Comparison of ENCODE assay signal across 31 cellular contexts in genomic region chr17:9801505-9801904, GRCh38. TPM values are rescaled to one million over a fixed set of nuclear protein-coding genes. Genes with fewer than 3 reads are reported as not detected.
"Had no signal": no experiment of that assay in that cellular context is flagged by ENCODE, and none has a peak within 500 bp of the region (broad histone marks: within the 10 kb centered on the region; RNA-seq: fewer than 3 reads in every experiment).

No MANE protein-coding gene starts in this region.

- H3K4me1 Mint-ChIP-seq: memory B cell; natural killer cell; stimulated activated naive CD8-positive, alpha-beta T cell treated with anti-CD3 and anti-CD28 coated beads, Interleukin-15, amount 100 ng/mL, for 72 hours had no signal

- H3K27me3 ChIP-seq: gastrocnemius medialis, suprapubic skin, transverse colon, upper lobe of right lung, uterus had no signal

- H3K9me3 Mint-ChIP-seq: natural killer cell had no signal

- DNase-seq: cerebellar nuclear complex; dorsolateral prefrontal cortex; effector CD4-positive, alpha-beta T cell; gastrocnemius medialis; head of caudate nucleus; kidney; left lung; lower lobe of right lung; natural killer cell; occipital lobe; pancreas; retina; stimulated activated CD4-positive, alpha-beta T cell treated with anti-CD3 and anti-CD28 coated beads, Interleukin-15, amount 100 ng/mL, for 24 hours; stimulated activated CD4-positive, alpha-beta T cell treated with anti-CD3 and anti-CD28 coated beads, Interleukin-4, amount 100 ng/mL, for 1 hour; stimulated activated CD8-positive, alpha-beta memory T cell treated with anti-CD3 and anti-CD28 coated beads, Interleukin-4, amount 100 ng/mL, for 48 hours; stimulated activated naive CD4-positive, alpha-beta T cell; stimulated activated naive CD8-positive, alpha-beta T cell treated with anti-CD3 and anti-CD28 coated beads, Interleukin-15, amount 100 ng/mL, for 72 hours; transverse colon; upper lobe of right lung; uterus had no signal

- H3K4me3 ChIP-seq: dorsolateral prefrontal cortex, gastrocnemius medialis, left lung, lower lobe of right lung, pancreas, skin epidermis, suprapubic skin, transverse colon, upper lobe of right lung, uterus had no signal

- H3K4me3 Mint-ChIP-seq: memory B cell; natural killer cell; stimulated activated naive CD8-positive, alpha-beta T cell treated with anti-CD3 and anti-CD28 coated beads, Interleukin-15, amount 100 ng/mL, for 72 hours had no signal

- H3K27ac ChIP-seq: dorsolateral prefrontal cortex, gastrocnemius medialis, left lung, lower lobe of right lung, pancreas, skin epidermis, suprapubic skin, transverse colon, upper lobe of right lung, uterus had no signal

- H3K36me3 Mint-ChIP-seq: memory B cell, natural killer cell had no signal

- H3K36me3 ChIP-seq: gastrocnemius medialis, left lung, lower lobe of right lung, pancreas, suprapubic skin, transverse colon, upper lobe of right lung, uterus had no signal

- H3K9me3 ChIP-seq: gastrocnemius medialis, lower lobe of right lung, pancreas, suprapubic skin, transverse colon, upper lobe of right lung, uterus had no signal

- ATAC-seq: gastrocnemius medialis; left lung; lower lobe of right lung; natural killer cell; pancreas; sciatic nerve; stimulated activated naive CD8-positive, alpha-beta T cell treated with anti-CD3 and anti-CD28 coated beads, Interleukin-15, amount 100 ng/mL, for 72 hours; upper lobe of right lung had no signal

- H3K27ac Mint-ChIP-seq: memory B cell; natural killer cell; stimulated activated naive CD8-positive, alpha-beta T cell treated with anti-CD3 and anti-CD28 coated beads, Interleukin-15, amount 100 ng/mL, for 72 hours had no signal

- H3K4me1 ChIP-seq: gastrocnemius medialis, left lung, lower lobe of right lung, pancreas, suprapubic skin, transverse colon, upper lobe of right lung, uterus had no signal

RNA-seq across cellular contexts. Expression of gene DHRS7C, which starts 10.1 kb away (rescaled TPM):
- total RNA-seq: glomerular endothelial cell, kidney, left lung, lower lobe of right lung, mononuclear cell, natural killer cell, occipital lobe, pancreas, posterior vena cava, pulmonary artery endothelial cell, sciatic nerve, suprapubic skin, transverse colon, upper lobe of right lung, uterus had no signal
- polyA plus RNA-seq: neural cell, pancreas had no signal

RNA-seq across cellular contexts. Expression of gene GSG1L2, which starts 20.4 kb away (rescaled TPM):
- total RNA-seq: gastrocnemius medialis, glomerular endothelial cell, kidney, left lung, lower lobe of right lung, mononuclear cell, natural killer cell, occipital lobe, pancreas, posterior vena cava, pulmonary artery endothelial cell, sciatic nerve, suprapubic skin, transverse colon, upper lobe of right lung, uterus had no signal
- polyA plus RNA-seq: esophagus, neural cell, pancreas, thymus had no signal

RNA-seq across cellular contexts. Expression of gene GLP2R, which starts 24.2 kb away (rescaled TPM):
- total RNA-seq: glomerular endothelial cell, kidney, mononuclear cell, natural killer cell, occipital lobe, pulmonary artery endothelial cell had no signal
- polyA plus RNA-seq: neural cell had no signal
